20 cellular contexts compared by ENCODE assay signal in genomic region chr11:115422013-115422697, GRCh38.
"Had no signal": no experiment of that assay in that cellular context is flagged by ENCODE, and none has a peak within 500 bp of the region (broad histone marks: within the 10 kb centered on the region; RNA-seq: fewer than 3 reads in every experiment).

No MANE protein-coding gene starts in this region.

- DNase-seq: activated B cell treated with CpG ODN at 0.5 μM for 24 hours; activated CD4-positive, alpha-beta memory T cell treated with anti-CD3 and anti-CD28 coated beads for 36 hours; activated CD4-positive, alpha-beta T cell treated with anti-CD3 and anti-CD28 coated beads for 4 hours; activated gamma-delta T cell treated with Interleukin-2 at 50 U/mL for 16 hours; activated T-cell treated with anti-CD3 and anti-CD28 coated beads for 4 hours; effector CD4-positive, alpha-beta T cell; kidney glomerular epithelial cell; mesenchymal stem cell; naive thymus-derived CD8-positive, alpha-beta T cell; sigmoid colon; spleen; stimulated activated CD4-positive, alpha-beta T cell treated with anti-CD3 and anti-CD28 coated beads, Interleukin-4, amount 100 ng/mL, for 4 hours; testis; upper lobe of left lung had no signal

- H3K27me3 ChIP-seq: gastroesophageal sphincter, heart left ventricle, sigmoid colon, spleen, testis, upper lobe of left lung had no signal

- H3K36me3 Mint-ChIP-seq: activated CD4-positive, alpha-beta memory T cell treated with anti-CD3 and anti-CD28 coated beads for 36 hours; activated naive CD4-positive, alpha-beta T cell treated with anti-CD3 and anti-CD28 coated beads, Interleukin-2, amount 50 U/mL, for 72 hours; naive thymus-derived CD8-positive, alpha-beta T cell; stimulated activated memory B cell treated with anti-CD40 and anti-IgM and Interleukin-4, amounts not matched to agents 10 μg/mL and 1 μg/mL and 100 μg/mL, for 72 hours had no signal

- H3K4me3 Mint-ChIP-seq: activated B cell treated with CpG ODN at 0.5 μM for 24 hours; activated CD4-positive, alpha-beta memory T cell treated with anti-CD3 and anti-CD28 coated beads for 36 hours; activated T-helper 1 cell treated with anti-CD3 and anti-CD28 coated beads, Interleukin-12 subunit alpha, Interleukin-12 subunit beta, Interleukin-2, Interleukin-4 antibody, amounts not matched to agents 30 ng/mL and 10 ng/mL and 1 ng/mL, durations not matched to agents 14 hours and 24 hours and 36 hours; naive thymus-derived CD8-positive, alpha-beta T cell; stimulated activated memory B cell treated with anti-CD40 and anti-IgM and Interleukin-4, amounts not matched to agents 10 μg/mL and 1 μg/mL and 100 μg/mL, for 72 hours had no signal

- H3K27me3 Mint-ChIP-seq: activated B cell treated with CpG ODN at 0.5 μM for 24 hours; activated CD4-positive, alpha-beta memory T cell treated with anti-CD3 and anti-CD28 coated beads for 36 hours; stimulated activated memory B cell treated with anti-CD40 and anti-IgM and Interleukin-4, amounts not matched to agents 10 μg/mL and 1 μg/mL and 100 μg/mL, for 72 hours had no signal

- H3K9me3 ChIP-seq: gastroesophageal sphincter, heart left ventricle, sigmoid colon, spleen, testis, upper lobe of left lung had no signal

- H3K27ac ChIP-seq: gastroesophageal sphincter, parathyroid adenoma, sigmoid colon, spleen, testis, upper lobe of left lung had no signal

- H3K9me3 Mint-ChIP-seq: activated B cell treated with CpG ODN at 0.5 μM for 24 hours; activated CD4-positive, alpha-beta memory T cell treated with anti-CD3 and anti-CD28 coated beads for 36 hours; activated T-helper 1 cell treated with anti-CD3 and anti-CD28 coated beads, Interleukin-12 subunit alpha, Interleukin-12 subunit beta, Interleukin-2, Interleukin-4 antibody, amounts not matched to agents 30 ng/mL and 10 ng/mL and 1 ng/mL, durations not matched to agents 14 hours and 24 hours and 36 hours; stimulated activated memory B cell treated with anti-CD40 and anti-IgM and Interleukin-4, amounts not matched to agents 10 μg/mL and 1 μg/mL and 100 μg/mL, for 72 hours had no signal

- H3K27ac Mint-ChIP-seq: activated B cell treated with CpG ODN at 0.5 μM for 24 hours; activated CD4-positive, alpha-beta memory T cell treated with anti-CD3 and anti-CD28 coated beads for 36 hours; activated naive CD4-positive, alpha-beta T cell treated with anti-CD3 and anti-CD28 coated beads, Interleukin-2, amount 50 U/mL, for 72 hours; activated T-helper 1 cell treated with anti-CD3 and anti-CD28 coated beads, Interleukin-12 subunit alpha, Interleukin-12 subunit beta, Interleukin-2, Interleukin-4 antibody, amounts not matched to agents 30 ng/mL and 10 ng/mL and 1 ng/mL, durations not matched to agents 14 hours and 24 hours and 36 hours; naive thymus-derived CD8-positive, alpha-beta T cell; stimulated activated memory B cell treated with anti-CD40 and anti-IgM and Interleukin-4, amounts not matched to agents 10 μg/mL and 1 μg/mL and 100 μg/mL, for 72 hours had no signal

- H3K4me1 Mint-ChIP-seq: activated B cell treated with CpG ODN at 0.5 μM for 24 hours; stimulated activated memory B cell treated with anti-CD40 and anti-IgM and Interleukin-4, amounts not matched to agents 10 μg/mL and 1 μg/mL and 100 μg/mL, for 72 hours had no signal

- H3K4me1 ChIP-seq: parathyroid adenoma, spleen, testis had no signal

- H3K4me3 ChIP-seq: gastroesophageal sphincter, sigmoid colon, spleen, testis, upper lobe of left lung had no signal

- H3K36me3 ChIP-seq: gastroesophageal sphincter, heart left ventricle, sigmoid colon, spleen, upper lobe of left lung had no signal
